ENCODE assay signal across 8 cellular contexts in genomic region chr16:3101018-3101840, GRCh38. TPM values are rescaled to one million over a fixed set of nuclear protein-coding genes. Genes with fewer than 3 reads are reported as not detected.
DNase-seq lines count a peak whose midpoint lies in the region; ATAC-seq and TF ChIP-seq lines count a peak whose summit lies in the region.

No MANE protein-coding gene starts in this region.

- no peaks in the 10 kb centered on the region for H3K36me3 Mint-ChIP-seq in activated naive CD8-positive, alpha-beta T cell treated with anti-CD3 and anti-CD28 coated beads, Interleukin-2, amount 10 ng/mL, durations not matched to agents 7 days and 5 days

- H3K36me3 ChIP-seq in heart right ventricle: no peaks in the 10 kb centered on the region
- no peaks in the 10 kb centered on the region for H3K36me3 ChIP-seq in right lobe of liver

- H3K4me1 ChIP-seq in heart right ventricle: peaks cover 6 to 59% (median 43%) of the 10 kb centered on the region in 9 donors
- peaks cover 0 to 5% (median 2%) of the 10 kb centered on the region in 4 donors for H3K4me1 ChIP-seq in right lobe of liver

- H3K4me3 ChIP-seq in heart right ventricle (peak overlapping the region in 5 of 10 donors; percentile 1 to 32 (median 14)), right lobe of liver (no peak overlapping the region)

- H3K4me1 Mint-ChIP-seq in activated naive CD8-positive, alpha-beta T cell treated with anti-CD3 and anti-CD28 coated beads, Interleukin-2, amount 10 ng/mL, durations not matched to agents 7 days and 5 days: peaks cover 28% of the 10 kb centered on the region

- WGBS in heart right ventricle, 2 donors: 56 to 59% methylated on average over 29 of the region's 29 CpGs
- 59% methylated on average over 21 of the region's 29 CpGs for WGBS in right lobe of liver (ENCODE audit: insufficient coverage, low coverage, low lambda C conversion rate, missing lambda C conversion rate)

- TF ChIP-seq POLR2A in right lobe of liver (IDR thresholded peaks at IDR 0.05): no peak

- no peaks in the 10 kb centered on the region for H3K9me3 ChIP-seq in heart right ventricle
- no peaks in the 10 kb centered on the region for H3K9me3 ChIP-seq in right lobe of liver

- no peak for ATAC-seq in heart right ventricle
- ATAC-seq in left ventricle myocardium superior: no peak
- no peak for ATAC-seq in activated naive CD8-positive, alpha-beta T cell treated with anti-CD3 and anti-CD28 coated beads, Interleukin-2, amount 10 ng/mL, durations not matched to agents 7 days and 5 days (ENCODE audit: low read depth)
- no peak for ATAC-seq in right lobe of liver
- ATAC-seq in HG03159 (IDR thresholded peaks at IDR 0.05; ENCODE audit: unreplicated experiment): no peak

- H3K27me3 ChIP-seq in heart right ventricle: peaks cover 0 to 4% (median 0%) of the 10 kb centered on the region in 7 donors
- no peaks in the 10 kb centered on the region for H3K27me3 ChIP-seq in right lobe of liver

- peak overlapping the region; percentile 85 for H3K27ac Mint-ChIP-seq in activated naive CD8-positive, alpha-beta T cell treated with anti-CD3 and anti-CD28 coated beads, Interleukin-2, amount 10 ng/mL, durations not matched to agents 7 days and 5 days

- peak overlapping the region; percentile 73 for H3K4me3 Mint-ChIP-seq in activated naive CD8-positive, alpha-beta T cell treated with anti-CD3 and anti-CD28 coated beads, Interleukin-2, amount 10 ng/mL, durations not matched to agents 7 days and 5 days

- POLR2A ChIA-PET in activated naive CD8-positive, alpha-beta T cell treated with anti-CD3 and anti-CD28 coated beads, Interleukin-2, amount 10 ng/mL, durations not matched to agents 7 days and 5 days (lab: Charles Lee): interaction anchor here (1.3 to 4.7 kb wide), 7 partner anchors 21 to 42 kb away, joined by 3 to 27 read pairs (median 5); partner anchors contain the start of gene IL32

- no peaks in the 10 kb centered on the region for H3K9me3 Mint-ChIP-seq in activated naive CD8-positive, alpha-beta T cell treated with anti-CD3 and anti-CD28 coated beads, Interleukin-2, amount 10 ng/mL, durations not matched to agents 7 days and 5 days

- intact Hi-C loops in heart right ventricle (cut with DNase I): loop anchor here in 2 of 10 donors (5.0 to 10.0 kb wide), 3 partner anchors 34 to 64 kb away; partner anchors contain the start of gene IL32 (in 1 of the 2)
- intact Hi-C loops in left ventricle myocardium superior (cut with micrococcal nuclease): no loop called here
- intact Hi-C loops in right lobe of liver (cut with DNase I): no loop called here

- H3K27ac ChIP-seq in heart right ventricle (peak overlapping the region; percentile 63 to 90 (median 84)), right lobe of liver (peak overlapping the region in 2 of 3 donors; percentile 10 to 28)

- DNase-seq in heart right ventricle: no peak
- DNase-seq in left ventricle myocardium superior: no peak
- peak; percentile 66 for DNase-seq in NOMO-1 treated with dmso at 0.1 percent for 144 hours (lab: John Stamatoyannopoulos, UW; ENCODE audit: unreplicated experiment)
- DNase-seq in activated naive CD8-positive, alpha-beta T cell treated with anti-CD3 and anti-CD28 coated beads, Interleukin-2, amount 10 ng/mL, durations not matched to agents 7 days and 5 days: no peak
- peak in 1 of 3 donors; percentile 46 for DNase-seq in right lobe of liver
- DNase-seq in DMS79 treated with DMSO at 0.1 percent for 48 hours (lab: John Stamatoyannopoulos, UW): no peak
- no peak for DNase-seq in NCI-H2081 treated with DMSO at 0.1 percent for 48 hours (lab: John Stamatoyannopoulos, UW)

- TF ChIP-seq CTCF in heart right ventricle (IDR thresholded peaks at IDR 0.05) (peak; percentile 25 to 61 (median 49)), right lobe of liver (IDR thresholded peaks at IDR 0.05) (peak; percentile 36 to 50 (median 46))

- H3K27me3 Mint-ChIP-seq in activated naive CD8-positive, alpha-beta T cell treated with anti-CD3 and anti-CD28 coated beads, Interleukin-2, amount 10 ng/mL, durations not matched to agents 7 days and 5 days: peaks cover 2% of the 10 kb centered on the region

RNA-seq across cellular contexts. Expression of gene ZSCAN10, which starts 2.1 kb away (rescaled TPM):
- total RNA-seq in heart right ventricle (not detected), left ventricle myocardium superior (not detected), right lobe of liver (not detected)
- under 1 TPM; 0.01 to 0.07 TPM for polyA plus RNA-seq in heart right ventricle
- total RNA-seq in activated naive CD8-positive, alpha-beta T cell treated with anti-CD3 and anti-CD28 coated beads, Interleukin-2, amount 10 ng/mL, durations not matched to agents 7 days and 5 days: under 1 TPM; 0.37 to 0.39 TPM

RNA-seq across cellular contexts. Expression of gene ZNF205, which starts 11.2 kb away (rescaled TPM):
- total RNA-seq in heart right ventricle (1 to 10 TPM; 5.8 to 9.0 (median 7.6) TPM), left ventricle myocardium superior (8.8 TPM), right lobe of liver (1 to 10 TPM; 4.0 to 8.4 (median 5.4) TPM)
- polyA plus RNA-seq in heart right ventricle: 10 to 100 TPM; 13.8 to 26.9 TPM
- total RNA-seq in activated naive CD8-positive, alpha-beta T cell treated with anti-CD3 and anti-CD28 coated beads, Interleukin-2, amount 10 ng/mL, durations not matched to agents 7 days and 5 days: not detected

RNA-seq across cellular contexts. Expression of gene ZNF213, which starts 33.6 kb away (rescaled TPM):
- total RNA-seq in heart right ventricle (1 to 10 TPM; 5.9 to 9.2 (median 7.7) TPM), left ventricle myocardium superior (7.1 TPM), right lobe of liver (1 to 10 TPM; 1.3 to 4.4 (median 1.7) TPM)
- polyA plus RNA-seq in heart right ventricle: 10 to 100 TPM in 1 of 2 donors, 1 to 10 TPM in 1; 6.9 to 10.1 TPM
- 10 to 100 TPM; 12.9 to 13.3 TPM for total RNA-seq in activated naive CD8-positive, alpha-beta T cell treated with anti-CD3 and anti-CD28 coated beads, Interleukin-2, amount 10 ng/mL, durations not matched to agents 7 days and 5 days

RNA-seq across cellular contexts. Expression of gene IL32, which starts 35.8 kb away (rescaled TPM):
- total RNA-seq in heart right ventricle (100 to 1,000 TPM in 1 of 10 donors, 10 to 100 TPM in 9; 23.4 to 204 (median 45.4) TPM), left ventricle myocardium superior (46.0 TPM), right lobe of liver (1,000 to 10,000 TPM in 2 of 6 experiments, 100 to 1,000 TPM in 4; 204 to 1,268 (median 669) TPM)
- polyA plus RNA-seq in heart right ventricle: 100 to 1,000 TPM in 1 of 2 donors, 10 to 100 TPM in 1; 80.6 to 116 TPM
- 1,000 to 10,000 TPM; 2,319 to 2,425 TPM for total RNA-seq in activated naive CD8-positive, alpha-beta T cell treated with anti-CD3 and anti-CD28 coated beads, Interleukin-2, amount 10 ng/mL, durations not matched to agents 7 days and 5 days

RNA-seq across cellular contexts. Expression of gene MMP25, which starts 54.9 kb away (rescaled TPM):
- total RNA-seq in heart right ventricle: 1 to 10 TPM in 5 of 10 donors, under 1 TPM in 5; 0.26 to 3.9 (median 1.2) TPM
- under 1 TPM; 0.30 to 0.95 TPM for polyA plus RNA-seq in heart right ventricle
- total RNA-seq in left ventricle myocardium superior: 2.8 TPM
- total RNA-seq in activated naive CD8-positive, alpha-beta T cell treated with anti-CD3 and anti-CD28 coated beads, Interleukin-2, amount 10 ng/mL, durations not matched to agents 7 days and 5 days: 10 to 100 TPM; 49.3 to 60.4 TPM
- total RNA-seq in right lobe of liver: 1 to 10 TPM; 1.3 to 2.0 (median 1.6) TPM
